In the genomic region with DNA sequence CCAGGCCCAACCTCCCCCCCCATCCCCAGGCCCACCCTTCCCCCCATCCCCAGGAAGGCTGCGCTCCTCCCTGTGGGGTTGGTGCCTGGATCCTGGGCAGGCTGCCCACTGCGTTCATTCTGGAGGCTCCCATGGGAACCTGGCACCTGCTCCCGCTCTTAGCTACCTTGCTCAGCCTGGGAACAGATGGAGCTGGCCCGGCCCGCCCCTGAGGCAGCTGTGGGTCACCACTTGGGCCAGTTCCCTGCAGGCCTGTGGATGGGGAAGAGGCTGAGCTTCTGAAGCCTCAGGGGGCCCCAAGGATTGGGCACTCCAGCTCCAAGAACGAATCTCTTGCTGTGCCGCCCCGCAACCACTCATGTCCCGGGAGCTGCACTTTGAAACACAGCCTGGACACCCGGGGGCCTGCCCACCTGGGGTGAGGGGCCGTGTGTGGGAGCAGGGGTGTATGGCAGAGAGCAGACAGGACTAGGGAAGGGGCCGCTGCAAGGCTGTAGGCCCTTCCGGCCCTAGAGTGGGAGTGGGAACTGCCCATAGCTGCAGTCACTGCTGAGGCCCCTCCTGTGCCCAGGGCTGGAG, we compare ENCODE assay signal across 13 cellular contexts. TPM values are rescaled to one million over a fixed set of nuclear protein-coding genes. Genes with fewer than 3 reads are reported as not detected.
DNase-seq lines count a peak whose midpoint lies in the region; ATAC-seq and TF ChIP-seq lines count a peak whose summit lies in the region.
"Had no signal": no experiment of that assay in that cellular context is flagged by ENCODE, and none has a peak within 500 bp of the region (broad histone marks: within the 10 kb centered on the region; RNA-seq: fewer than 3 reads in every experiment).

No MANE protein-coding gene starts in this region.

- H3K27ac ChIP-seq in lung (ENCODE audit: low read depth in 1 of 2, low read length in 1 of 2) (no peak overlapping the region), heart right ventricle (peak overlapping the region in 1 of 10 donors; percentile 40)
- H3K27ac ChIP-seq: upper lobe of left lung had no signal

- H3K4me1 ChIP-seq in lung (ENCODE audit: control insufficient read depth in 2 of 2, insufficient read depth in 2 of 2, low read length in 2 of 2) (peaks cover 4 to 38% of the 10 kb centered on the region in 2 donors), heart right ventricle (peaks cover 30 to 83% (median 65%) of the 10 kb centered on the region in 9 donors)

- H3K36me3 ChIP-seq in lung (ENCODE audit: control insufficient read depth in 2 of 2, insufficient read depth in 2 of 2, low read length in 2 of 2) (no peaks in the 10 kb centered on the region), heart right ventricle (no peaks in the 10 kb centered on the region)
- H3K36me3 ChIP-seq: upper lobe of left lung had no signal

- TF ChIP-seq CTCF in lung (IDR thresholded peaks at IDR 0.05; ENCODE audit: control extremely low read depth, extremely low read depth), result no peak
- TF ChIP-seq CTCF in heart right ventricle (IDR thresholded peaks at IDR 0.05), result no peak

- peak; percentile 85 for DNase-seq in DMS 273 treated with DMSO at 0.1 percent for 48 hours (lab: John Stamatoyannopoulos, UW)
- DNase-seq in NCI-H1105 treated with DMSO at 0.1 percent for 48 hours (lab: John Stamatoyannopoulos, UW), result peak; percentile 91
- DNase-seq in NCI-H526 treated with DMSO at 0.1 percent for 48 hours (lab: John Stamatoyannopoulos, UW), result peak; percentile 16
- DNase-seq in lung (ENCODE audit: low spot score), result peak; percentile 70
- DNase-seq in sciatic nerve (ENCODE audit: low spot score), result no peak
- DNase-seq in heart right ventricle, result no peak
- DNase-seq: activated T-cell treated with anti-CD3 and anti-CD28 coated beads, Interleukin-2, amount 50 U/mL, for 24 hours; CD4-positive, alpha-beta T cell; HCEC 1CT; KBM-7 had no signal

- H3K27me3 ChIP-seq in lung (ENCODE audit: control insufficient read depth, insufficient read depth) (no peaks in the 10 kb centered on the region), heart right ventricle (peaks cover 0 to 23% (median 0%) of the 10 kb centered on the region in 7 donors)
- H3K27me3 ChIP-seq: upper lobe of left lung had no signal

- H3K9me3 ChIP-seq in lung (ENCODE audit: control insufficient read depth in 2 of 2, insufficient read depth in 1 of 2, low read length in 1 of 2), result no peaks in the 10 kb centered on the region
- H3K9me3 ChIP-seq in heart right ventricle, result no peaks in the 10 kb centered on the region
- H3K9me3 ChIP-seq: upper lobe of left lung had no signal

- ATAC-seq in lung (ENCODE audit: insufficient read depth, low FRiP score) (no peak), GM19351 (IDR thresholded peaks at IDR 0.05; ENCODE audit: unreplicated experiment) (no peak), sciatic nerve (no peak), GM19023 (IDR thresholded peaks at IDR 0.05; ENCODE audit: unreplicated experiment) (no peak), heart right ventricle (no peak)

- H3K4me3 ChIP-seq in lung (no peak overlapping the region), heart right ventricle (no peak overlapping the region)
- H3K4me3 ChIP-seq: upper lobe of left lung had no signal

- intact Hi-C loops in sciatic nerve (cut with DNase I), result no loop called here
- intact Hi-C loops in heart right ventricle (cut with DNase I), result loop anchor here in 2 of 10 donors (5.0 kb wide), 1 partner anchor 39 kb away; no protein-coding TSS in a partner anchor

- WGBS in lung, 2 donors, result 72 to 78% methylated on average over 13 of the region's 13 CpGs
- WGBS in heart right ventricle, 2 donors, result 63 to 69% methylated on average over 13 of the region's 13 CpGs

RNA-seq across cellular contexts. Expression of gene BAHCC1, which starts 37.7 kb away (rescaled TPM):
- total RNA-seq in lung (10 to 100 TPM; 24.4 to 24.9 TPM), sciatic nerve (47.8 TPM), heart right ventricle (10 to 100 TPM in 2 of 10 donors, 1 to 10 TPM in 8; 6.3 to 11.1 (median 9.2) TPM)
- polyA plus RNA-seq in lung (10 to 100 TPM in 1 of 2 donors, 1 to 10 TPM in 1; 7.6 to 10.5 TPM), heart right ventricle (10 to 100 TPM in 1 of 2 donors, 1 to 10 TPM in 1; 4.8 to 13.1 TPM)

Comparison
In these comparisons a context has a peak if more than half of its experiments do, and no peak if none do; other contexts are left out.
1. DNase-seq: peak in DMS 273 treated with DMSO at 0.1 percent for 48 hours (single experiment), NCI-H1105 treated with DMSO at 0.1 percent for 48 hours (single experiment), NCI-H526 treated with DMSO at 0.1 percent for 48 hours (single experiment) and lung (single experiment); none in sciatic nerve (single experiment) and heart right ventricle (0 of 2).